30 cellular contexts compared by ENCODE assay signal in the genomic region with DNA sequence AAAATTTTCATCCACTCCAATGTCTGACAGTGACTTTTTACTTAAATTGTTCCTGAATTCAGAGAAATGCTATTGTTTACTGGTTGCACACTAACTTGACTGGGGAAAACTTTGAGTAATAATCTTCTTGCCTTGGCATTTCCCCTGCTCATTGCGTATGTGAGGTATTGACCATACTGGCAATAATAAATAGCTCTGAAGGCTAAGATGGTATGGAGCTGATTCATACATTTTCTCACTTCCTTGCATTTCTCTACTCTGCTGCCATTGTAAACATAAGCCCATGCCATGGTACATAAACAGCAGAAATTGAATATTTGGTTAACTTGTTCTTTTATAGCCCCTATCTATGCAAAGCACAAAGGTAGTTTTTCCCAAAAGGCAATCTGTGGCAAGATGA.
A peak's percentile ranks its signal among the peaks of the same experiment; 100 is the strongest.
DNase-seq lines count a peak whose midpoint lies in the region; ATAC-seq and TF ChIP-seq lines count a peak whose summit lies in the region.
"Had no signal": no experiment of that assay in that cellular context is flagged by ENCODE, and none has a peak within 500 bp of the region (broad histone marks: within the 10 kb centered on the region; RNA-seq: fewer than 3 reads in every experiment).

No MANE protein-coding gene starts in this region.

- DNase-seq in EH (ENCODE audit: low read depth) (peak; percentile 40), astrocyte of the spinal cord (ENCODE audit: low read depth, low spot score) (peak; percentile 33), glomerular endothelial cell (ENCODE audit: extremely low read depth, low read depth, low spot score) (peak; percentile 16), NCI-H1417 (lab: John Stamatoyannopoulos, UW) (no peak), MV-4-11 (lab: John Stamatoyannopoulos, UW) (no peak), NCI-H524 (lab: John Stamatoyannopoulos, UW) (no peak)
- DNase-seq: activated CD4-positive, alpha-beta T cell treated with anti-CD3 and anti-CD28 coated beads for 4 hours; activated CD8-positive, alpha-beta T cell treated with anti-CD3 and anti-CD28 coated beads, Interleukin-2, amount 10 ng/mL, durations not matched to agents 7 days and 5 days; colonic mucosa; DMS53; effector CD4-positive, alpha-beta T cell; gastrocnemius medialis; GDM1; lower lobe of right lung; naive thymus-derived CD4-positive, alpha-beta T cell; NCI-H1092 treated with DMSO at 0.1 percent for 48 hours; NCI-H187; NCI-H446 treated with DMSO at 0.1 percent for 48 hours; NCI-H82; posterior cingulate gyrus; right cardiac atrium; stimulated activated CD8-positive, alpha-beta memory T cell treated with anti-CD3 and anti-CD28 coated beads, Interleukin-4, amount 100 ng/mL, for 48 hours; T-helper 9 cell had no signal

- TF ChIP-seq CTCF in astrocyte of the spinal cord (IDR thresholded peaks at IDR 0.05; ENCODE audit: low read depth, low read length) = no peak

- no peak overlapping the region for H3K4me3 ChIP-seq in astrocyte of the spinal cord (ENCODE audit: low read depth, low read length)
- H3K4me3 ChIP-seq: BLaER1 treated with 17β-estradiol and CSF1 and Interleukin-3, amounts not matched to agents 10 nM and 100 nM; cardiac muscle cell; colonic mucosa; gastrocnemius medialis; HAP-1; hepatocyte; lower lobe of right lung had no signal

- in situ Hi-C loops in astrocyte of the spinal cord (cut with HindIII; ENCODE audit: low sequenced_read_pairs) = no loop called here

- peak; percentile 39 for ATAC-seq in GM19463 (IDR thresholded peaks at IDR 0.05; ENCODE audit: unreplicated experiment)
- ATAC-seq in GM18519 (IDR thresholded peaks at IDR 0.05; ENCODE audit: low FRiP score, unreplicated experiment) = no peak
- ATAC-seq: activated CD8-positive, alpha-beta T cell treated with anti-CD3 and anti-CD28 coated beads, Interleukin-2, amount 10 ng/mL, durations not matched to agents 7 days and 5 days; activated naive CD4-positive, alpha-beta T cell treated with anti-CD3 and anti-CD28 coated beads, Interleukin-2, amount 50 U/mL, for 72 hours; gastrocnemius medialis; lower lobe of right lung; naive thymus-derived CD4-positive, alpha-beta T cell; right cardiac atrium had no signal

Comparison
In these comparisons a context has a peak if more than half of its experiments do, and no peak if none do; other contexts are left out.
1. DNase-seq: peak in EH (single experiment), astrocyte of the spinal cord (single experiment) and glomerular endothelial cell (single experiment); none in NCI-H1417 (0 of 3), MV-4-11 (single experiment) and NCI-H524 (0 of 2).